29 cellular contexts compared by ENCODE assay signal in the genomic region with DNA sequence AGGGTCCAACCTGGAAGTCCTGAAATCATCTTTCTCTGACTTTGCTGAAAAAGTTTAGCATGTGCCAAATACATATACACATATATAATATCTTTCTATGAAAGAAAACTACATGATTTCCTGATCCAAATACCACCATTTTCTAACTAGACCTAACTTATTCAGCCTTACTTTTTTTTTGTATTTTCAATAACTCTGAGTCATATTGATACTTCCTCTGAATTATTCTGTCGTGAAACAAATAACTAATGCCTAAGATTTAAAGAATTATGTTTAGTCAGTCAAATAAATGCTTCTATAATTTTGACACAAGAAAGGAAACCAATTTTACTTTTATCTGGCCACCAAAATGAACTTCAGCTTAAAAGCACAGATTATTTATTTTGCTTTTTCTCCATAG.
"Had no signal": no experiment of that assay in that cellular context is flagged by ENCODE, and none has a peak within 500 bp of the region (broad histone marks: within the 10 kb centered on the region; RNA-seq: fewer than 3 reads in every experiment).

No MANE protein-coding gene starts in this region.

- H3K4me3 ChIP-seq: stomach, suprapubic skin, testis, thoracic aorta, thyroid gland, tibial artery, tibial nerve, transverse colon, upper lobe of left lung, upper lobe of right lung, uterus, vagina had no signal

- H3K27ac Mint-ChIP-seq: stimulated activated effector memory CD8-positive, alpha-beta T cell treated with anti-CD3 and anti-CD28 coated beads, Interleukin-12 subunit alpha, Interleukin-12 subunit beta, amount 100 ng/mL, for 72 hours; stimulated activated memory B cell treated with anti-CD40 and anti-IgM and Interleukin-4, amounts not matched to agents 10 μg/mL and 1 μg/mL and 100 μg/mL, for 72 hours; stimulated activated naive B cell treated with anti-CD40 and anti-IgM and Interleukin-4, amounts not matched to agents 10 μg/mL and 1 μg/mL and 100 μg/mL, for 72 hours; stimulated activated naive CD8-positive, alpha-beta T cell treated with anti-CD3 and anti-CD28 coated beads, Interleukin-15, amount 100 ng/mL, for 72 hours; stimulated activated naive CD8-positive, alpha-beta T cell treated with anti-CD3 and anti-CD28 coated beads, Interleukin-15, Interleukin-2, amounts not matched to agents 100 ng/mL and 50 ng/mL, for 24 hours; type B pancreatic cell had no signal

- H3K27ac ChIP-seq: stomach, suprapubic skin, testis, thoracic aorta, thyroid gland, tibial artery, tibial nerve, transverse colon, upper lobe of left lung, upper lobe of right lung, uterus, vagina had no signal

- H3K36me3 ChIP-seq: stomach, suprapubic skin, thoracic aorta, thyroid gland, tibial artery, tibial nerve, transverse colon, upper lobe of left lung, upper lobe of right lung, uterus, vagina had no signal

- FAIRE-seq: urothelium cell line had no signal

- ATAC-seq: stimulated activated effector memory CD8-positive, alpha-beta T cell treated with anti-CD3 and anti-CD28 coated beads, Interleukin-12 subunit alpha, Interleukin-12 subunit beta, amount 100 ng/mL, for 72 hours; stimulated activated memory B cell treated with anti-CD40 and anti-IgM and Interleukin-4, amounts not matched to agents 10 μg/mL and 1 μg/mL and 100 μg/mL, for 72 hours; stimulated activated naive B cell treated with anti-CD40 and anti-IgM and Interleukin-4, amounts not matched to agents 10 μg/mL and 1 μg/mL and 100 μg/mL, for 72 hours; stimulated activated naive CD8-positive, alpha-beta T cell treated with anti-CD3 and anti-CD28 coated beads, Interleukin-15, amount 100 ng/mL, for 72 hours; stimulated activated naive CD8-positive, alpha-beta T cell treated with anti-CD3 and anti-CD28 coated beads, Interleukin-15, Interleukin-2, amounts not matched to agents 100 U/mL and 50 U/mL, for 24 hours; upper lobe of right lung had no signal

- H3K4me3 Mint-ChIP-seq: stimulated activated effector memory CD8-positive, alpha-beta T cell treated with anti-CD3 and anti-CD28 coated beads, Interleukin-12 subunit alpha, Interleukin-12 subunit beta, amount 100 ng/mL, for 72 hours; stimulated activated memory B cell treated with anti-CD40 and anti-IgM and Interleukin-4, amounts not matched to agents 10 μg/mL and 1 μg/mL and 100 μg/mL, for 72 hours; stimulated activated naive B cell treated with anti-CD40 and anti-IgM and Interleukin-4, amounts not matched to agents 10 μg/mL and 1 μg/mL and 100 μg/mL, for 72 hours; stimulated activated naive CD8-positive, alpha-beta T cell treated with anti-CD3 and anti-CD28 coated beads, Interleukin-15, amount 100 ng/mL, for 72 hours; stimulated activated naive CD8-positive, alpha-beta T cell treated with anti-CD3 and anti-CD28 coated beads, Interleukin-15, Interleukin-2, amounts not matched to agents 100 ng/mL and 50 ng/mL, for 24 hours; type B pancreatic cell had no signal

- H3K4me1 ChIP-seq: stomach, suprapubic skin, testis, thyroid gland, tibial artery, tibial nerve, transverse colon, upper lobe of left lung, upper lobe of right lung, uterus, vagina had no signal

- H3K9me3 Mint-ChIP-seq: type B pancreatic cell had no signal

- H3K9me3 ChIP-seq: stomach, suprapubic skin, testis, thoracic aorta, thyroid gland, tibial artery, tibial nerve, transverse colon, upper lobe of left lung, upper lobe of right lung, uterus, vagina had no signal

- H3K4me1 Mint-ChIP-seq: stimulated activated effector memory CD8-positive, alpha-beta T cell treated with anti-CD3 and anti-CD28 coated beads, Interleukin-12 subunit alpha, Interleukin-12 subunit beta, amount 100 ng/mL, for 72 hours; stimulated activated memory B cell treated with anti-CD40 and anti-IgM and Interleukin-4, amounts not matched to agents 10 μg/mL and 1 μg/mL and 100 μg/mL, for 72 hours; stimulated activated naive B cell treated with anti-CD40 and anti-IgM and Interleukin-4, amounts not matched to agents 10 μg/mL and 1 μg/mL and 100 μg/mL, for 72 hours; stimulated activated naive CD8-positive, alpha-beta T cell treated with anti-CD3 and anti-CD28 coated beads, Interleukin-15, amount 100 ng/mL, for 72 hours had no signal

- DNase-seq: stimulated activated CD4-positive, alpha-beta T cell treated with anti-CD3 and anti-CD28 coated beads, Interleukin-2, amount 100 ng/mL, for 48 hours; stimulated activated CD4-positive, alpha-beta T cell treated with anti-CD3 and anti-CD28 coated beads, Interleukin-4, amount 100 ng/mL, for 1 hour; stimulated activated CD4-positive, alpha-beta T cell treated with anti-CD3 and anti-CD28 coated beads, Interleukin-4, amount 100 ng/mL, for 24 hours; stimulated activated CD4-positive, alpha-beta T cell treated with anti-CD3 and anti-CD28 coated beads, Interleukin-4, amount 100 ng/mL, for 4 hours; stimulated activated CD8-positive, alpha-beta memory T cell treated with anti-CD3 and anti-CD28 coated beads, Interleukin-4, amount 100 ng/mL, for 48 hours; stimulated activated naive B cell treated with anti-CD40 and anti-IgM and Interleukin-4, amounts not matched to agents 10 μg/mL and 1 μg/mL and 100 μg/mL, for 72 hours; stimulated activated naive CD4-positive, alpha-beta T cell; stimulated activated naive CD4-positive, alpha-beta T cell treated with Interleukin-2 at 50 U/mL for 16 hours; stimulated activated naive CD8-positive, alpha-beta T cell treated with anti-CD3 and anti-CD28 coated beads, Interleukin-15, amount 100 ng/mL, for 72 hours; stimulated activated naive CD8-positive, alpha-beta T cell treated with anti-CD3 and anti-CD28 coated beads, Interleukin-15, Interleukin-2, amounts not matched to agents 100 U/mL and 50 U/mL, for 24 hours; stomach; substantia nigra; testis; thyroid gland; tibial artery; transverse colon; trophoblast cell; upper lobe of left lung; upper lobe of right lung; uterus had no signal

- H3K36me3 Mint-ChIP-seq: stimulated activated effector memory CD8-positive, alpha-beta T cell treated with anti-CD3 and anti-CD28 coated beads, Interleukin-12 subunit alpha, Interleukin-12 subunit beta, amount 100 ng/mL, for 72 hours; stimulated activated memory B cell treated with anti-CD40 and anti-IgM and Interleukin-4, amounts not matched to agents 10 μg/mL and 1 μg/mL and 100 μg/mL, for 72 hours; stimulated activated naive B cell treated with anti-CD40 and anti-IgM and Interleukin-4, amounts not matched to agents 10 μg/mL and 1 μg/mL and 100 μg/mL, for 72 hours; type B pancreatic cell had no signal

- H3K27me3 Mint-ChIP-seq: stimulated activated memory B cell treated with anti-CD40 and anti-IgM and Interleukin-4, amounts not matched to agents 10 μg/mL and 1 μg/mL and 100 μg/mL, for 72 hours; stimulated activated naive B cell treated with anti-CD40 and anti-IgM and Interleukin-4, amounts not matched to agents 10 μg/mL and 1 μg/mL and 100 μg/mL, for 72 hours; stimulated activated naive CD8-positive, alpha-beta T cell treated with anti-CD3 and anti-CD28 coated beads, Interleukin-15, amount 100 ng/mL, for 72 hours; stimulated activated naive CD8-positive, alpha-beta T cell treated with anti-CD3 and anti-CD28 coated beads, Interleukin-15, Interleukin-2, amounts not matched to agents 100 ng/mL and 50 ng/mL, for 24 hours; type B pancreatic cell had no signal

- H3K27me3 ChIP-seq: stomach, suprapubic skin, testis, thyroid gland, tibial artery, tibial nerve, transverse colon, upper lobe of left lung, upper lobe of right lung, uterus, vagina had no signal
